Comparison of ENCODE assay signal across 8 cellular contexts in genomic region chr10:32346551-32347362, GRCh38. TPM values are rescaled to one million over a fixed set of nuclear protein-coding genes. Genes with fewer than 3 reads are reported as not detected.
DNase-seq lines count a peak whose midpoint lies in the region; ATAC-seq and TF ChIP-seq lines count a peak whose summit lies in the region.

Gene EPC1 (minus strand): TSS chr10:32347158. CDS start chr10:32346915, 243 bp downstream.

- ATAC-seq in GM18505 (IDR thresholded peaks at IDR 0.05; ENCODE audit: unreplicated experiment) (peak; percentile 63), HG02970 (IDR thresholded peaks at IDR 0.05; ENCODE audit: low FRiP score, unreplicated experiment) (peak; percentile 66)

- peaks cover 55 to 59% of the 10 kb centered on the region in 2 donors for H3K4me1 Mint-ChIP-seq in immature natural killer cell

- H3K27ac ChIP-seq in 22Rv1, result peak within 1 kb of the TSS; percentile 99
- H3K27ac ChIP-seq in mammary epithelial cell (ENCODE audit: insufficient read depth, low read depth, low read length), result peak within 1 kb of the TSS; percentile 99
- peak within 1 kb of the TSS; percentile 98 to 100 (median 100) for H3K27ac ChIP-seq in spleen

- H3K27me3 Mint-ChIP-seq in immature natural killer cell (ENCODE audit: low read depth in 3 of 3), result peaks cover 13 to 21% (median 15%) of the 10 kb centered on the region in 3 donors

- H4K20me1 ChIP-seq in mammary epithelial cell (ENCODE audit: insufficient read depth, low read length), result no peaks in the 10 kb centered on the region

- CTCF ChIA-PET in mammary epithelial cell (lab: Charles Lee; ENCODE audit: low non-redundant PET), result interaction anchor here (0.7 to 0.9 kb wide), 2 partner anchors 92 to 107 kb away, joined by 3 to 6 read pairs; no protein-coding TSS in a partner anchor

- H3K36me3 Mint-ChIP-seq in immature natural killer cell, result peaks cover 0 to 13% (median 0%) of the 10 kb centered on the region in 3 donors

- no peaks in the 10 kb centered on the region for H3K9me3 Mint-ChIP-seq in immature natural killer cell

- H3K27me3 ChIP-seq in mammary epithelial cell (ENCODE audit: insufficient read depth, low read length) (no peaks in the 10 kb centered on the region), spleen (replicated peaks in 1 of 7) (no peaks in the 10 kb centered on the region)

- peak; percentile 98 for TF ChIP-seq POLR2A in GM18505 (IDR thresholded peaks at IDR 0.05; ENCODE audit: borderline replicate concordance, extremely low read depth, insufficient read depth, insufficient read length)
- peak; percentile 79 to 95 (median 87) for TF ChIP-seq POLR2A in spleen (IDR thresholded peaks at IDR 0.05)

- peak within 1 kb of the TSS; percentile 98 to 99 (median 99) for H3K27ac Mint-ChIP-seq in immature natural killer cell

- H3K4me2 ChIP-seq in mammary epithelial cell (ENCODE audit: insufficient read depth, low read depth, low read length), result peak within 1 kb of the TSS; percentile 89

- DNase-seq in NCI-H2107 (lab: John Stamatoyannopoulos, UW) (peak; percentile 26), mammary epithelial cell (peak; percentile 85), immature natural killer cell (peak; percentile 87 to 91 (median 90)), spleen (peak; percentile 98)

- peak within 1 kb of the TSS; percentile 96 for H2AFZ ChIP-seq in mammary epithelial cell (ENCODE audit: low read depth, low read length)

- TF ChIP-seq CTCF in 22Rv1 (IDR thresholded peaks at IDR 0.05) (no peak), WI38 (IDR thresholded peaks at IDR 0.05; ENCODE audit: low read depth, low read length) (no peak), mammary epithelial cell (conservative IDR thresholded peaks at IDR 0.05 in 1 of 2, IDR thresholded peaks at IDR 0.05 in 1 of 2; ENCODE audit: extremely low read depth in 1 of 2, insufficient read depth in 1 of 2, low read depth in 1 of 2, low read length in 2 of 2) (no peak), spleen (IDR thresholded peaks at IDR 0.05 in 8 of 11, conservative IDR thresholded peaks at IDR 0.05 in 3 of 11) (peak in 3 of 11 experiments; percentile 1 to 62 (median 60))

- intact Hi-C loops in mammary epithelial cell (cut with micrococcal nuclease), result loop anchor here (1.0 to 10.0 kb wide), 7 partner anchors 20 to 482 kb away; partner anchors contain the start of gene KIF5B
- intact Hi-C loops in spleen (cut with DNase I; ENCODE audit: low total_unique reads), result loop anchor here (5.0 kb wide), 1 partner anchor 89 kb away; no protein-coding TSS in a partner anchor

- H3K4me1 ChIP-seq in mammary epithelial cell (ENCODE audit: insufficient read depth, low read length) (peaks cover 17% of the 10 kb centered on the region), spleen (peaks cover 40 to 86% (median 80%) of the 10 kb centered on the region in 6 donors)

- no peaks in the 10 kb centered on the region for H3K9me3 ChIP-seq in mammary epithelial cell (replicated peaks; ENCODE audit: insufficient read depth, low read length)
- no peaks in the 10 kb centered on the region for H3K9me3 ChIP-seq in spleen

- in situ Hi-C loops in mammary epithelial cell (cut with MboI; ENCODE audit: low sequenced_read_pairs in 2 of 2), result loop anchor here (10.0 to 25.0 kb wide), 3 partner anchors 92 to 309 kb away; partner anchors contain the start of gene KIF5B (in 1 of the 2)

- 0% methylated on average over 8 of the region's 97 CpGs for WGBS in mammary epithelial cell (ENCODE audit: low coverage, missing lambda C conversion rate)
- WGBS in spleen, 5 donors, result 0 to 1% (median 0%) methylated on average over 1 to 97 of the region's 97 CpGs

- H3K36me3 ChIP-seq in mammary epithelial cell (ENCODE audit: insufficient read depth, low read length) (peaks cover 4% of the 10 kb centered on the region), spleen (peaks cover 0 to 19% (median 2%) of the 10 kb centered on the region in 6 donors)

- peak within 1 kb of the TSS; percentile 87 for H3K4me3 ChIP-seq in WI38 (ENCODE audit: low read depth, low read length)
- peak within 1 kb of the TSS; percentile 96 to 99 (median 97) for H3K4me3 ChIP-seq in mammary epithelial cell (replicated peaks in 1 of 3; ENCODE audit: insufficient read depth in 1 of 3, low read depth in 2 of 3, low read length in 3 of 3)
- peak within 1 kb of the TSS; percentile 51 to 87 (median 74) for H3K4me3 ChIP-seq in spleen

- peak within 1 kb of the TSS; percentile 87 to 97 (median 96) for H3K4me3 Mint-ChIP-seq in immature natural killer cell

- dilution Hi-C loops in mammary epithelial cell (cut with HindIII; ENCODE audit: low sequenced_read_pairs), result loop anchor here (5.0 kb wide), 1 partner anchor 64 kb away; no protein-coding TSS in a partner anchor

- H3K79me2 ChIP-seq in mammary epithelial cell (ENCODE audit: insufficient read depth, low read length), result peaks cover 49% of the 10 kb centered on the region

- TSS peak; percentile 49 for BruUV-seq in mammary epithelial cell (replicated peaks; lab: Mats Ljungman, UMichigan)

- H3K9ac ChIP-seq in mammary epithelial cell (ENCODE audit: insufficient read depth, low read length), result peak within 1 kb of the TSS; percentile 99

RNA-seq across cellular contexts. Expression of gene EPC1, which starts in this region (rescaled TPM):
- total RNA-seq in mammary epithelial cell (10 to 100 TPM; 22.9 to 24.5 TPM), spleen (10 to 100 TPM; 52.8 to 69.2 (median 57.5) TPM)
- polyA plus RNA-seq in mammary epithelial cell (16.3 TPM), immature natural killer cell (10 to 100 TPM; 43.1 to 63.4 (median 50.5) TPM), spleen (10 to 100 TPM; 16.0 to 21.4 (median 19.1) TPM)
- polyA minus RNA-seq in mammary epithelial cell, result 33.0 TPM

Comparison
In these comparisons a context has a peak if more than half of its experiments do, and no peak if none do; other contexts are left out.
1. Peak in every context shown above with its lines: DNase-seq, ATAC-seq, H3K4me3 ChIP-seq and H3K27ac ChIP-seq.
2. DNase-seq: peak in every context shown above with its lines; median percentile 98 in spleen; 90 in immature natural killer cell; 85 in mammary epithelial cell; 26 in NCI-H2107.